Comparison of ENCODE assay signal across 1 cellular context in genomic region chr6:119138906-119139541, GRCh38.
TF ChIP-seq lines count a peak whose summit lies in the region.

No MANE protein-coding gene starts in this region.

TF ChIP-seq in IMR-90, 13 proteins besides CTCF, POLR2A, EP300 and RAD21 (continued from another document):
- TF ChIP-seq ELK1 (IDR thresholded peaks at IDR 0.05; ENCODE audit: borderline replicate concordance, low read depth, low read length) (no peak), CEBPB (IDR thresholded peaks at IDR 0.05; ENCODE audit: low read depth, low read length) (no peak), NFE2L2 (IDR thresholded peaks at IDR 0.05; ENCODE audit: low read depth, low read length) (no peak), MXI1 (IDR thresholded peaks at IDR 0.05; ENCODE audit: borderline replicate concordance, low read depth, low read length) (no peak), CHD1 (IDR thresholded peaks at IDR 0.05; ENCODE audit: low read depth, low read length) (no peak)
- TF ChIP-seq, protein P1, sequence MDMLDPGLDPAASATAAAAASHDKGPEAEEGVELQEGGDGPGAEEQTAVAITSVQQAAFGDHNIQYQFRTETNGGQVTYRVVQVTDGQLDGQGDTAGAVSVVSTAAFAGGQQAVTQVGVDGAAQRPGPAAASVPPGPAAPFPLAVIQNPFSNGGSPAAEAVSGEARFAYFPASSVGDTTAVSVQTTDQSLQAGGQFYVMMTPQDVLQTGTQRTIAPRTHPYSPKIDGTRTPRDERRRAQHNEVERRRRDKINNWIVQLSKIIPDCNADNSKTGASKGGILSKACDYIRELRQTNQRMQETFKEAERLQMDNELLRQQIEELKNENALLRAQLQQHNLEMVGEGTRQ (IDR thresholded peaks at IDR 0.05; ENCODE audit: low read depth, low read length): no peak
